ENCODE assay signal across 8 cellular contexts in the genomic region with DNA sequence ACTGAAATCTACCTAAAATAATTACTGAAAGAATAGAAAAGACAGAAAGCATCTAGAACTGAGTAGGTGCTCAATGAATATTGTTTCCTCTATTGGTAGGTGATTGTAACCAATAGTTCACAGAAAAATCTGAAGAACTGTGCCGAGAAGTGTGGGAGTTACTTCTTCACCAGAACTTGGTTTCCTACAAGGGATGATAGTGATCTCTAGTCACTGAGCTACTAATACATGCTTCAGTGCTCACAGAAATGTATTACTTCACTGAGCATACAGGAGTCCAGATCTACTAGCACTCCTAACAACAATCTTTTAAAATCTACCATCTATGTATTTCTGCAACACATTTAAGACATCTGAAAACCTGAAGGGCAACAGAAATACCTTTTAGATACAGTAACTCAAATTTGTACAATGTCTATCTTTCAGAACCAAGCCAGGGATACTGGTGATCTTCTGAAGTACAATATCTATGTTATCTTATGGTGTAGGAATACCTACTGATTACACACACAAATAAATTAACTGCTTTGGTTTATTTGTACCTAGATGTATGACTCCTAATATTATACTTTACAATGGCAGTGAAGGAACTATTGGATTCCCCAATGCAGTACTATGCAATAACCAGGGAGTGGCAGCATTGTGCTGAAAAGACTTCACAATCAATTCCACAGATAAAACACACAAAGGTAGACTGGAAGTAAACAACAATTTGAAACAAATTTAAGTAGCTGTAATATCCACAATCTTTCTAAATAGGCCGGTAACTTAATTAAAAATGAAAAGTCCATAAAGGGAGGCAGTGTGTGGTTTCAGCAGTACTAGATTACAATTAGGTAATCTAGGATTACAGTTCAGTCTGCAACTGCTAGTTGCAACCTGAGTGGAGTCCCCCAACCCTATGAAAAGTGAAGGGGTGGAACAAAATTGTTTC.
DNase-seq lines count a peak whose midpoint lies in the region; ATAC-seq and TF ChIP-seq lines count a peak whose summit lies in the region.

No MANE protein-coding gene starts in this region.

- CTCF ChIA-PET in mammary epithelial cell (lab: Charles Lee; ENCODE audit: low non-redundant PET) = interaction anchor here (0.7 kb wide), 1 partner anchor 161 kb away, joined by 4 read pairs; no protein-coding TSS in a partner anchor

- TF ChIP-seq POLR2A in Peyer's patch (IDR thresholded peaks at IDR 0.05) (no peak), testis (IDR thresholded peaks at IDR 0.05) (no peak)

- H2AFZ ChIP-seq in mammary epithelial cell (ENCODE audit: low read depth, low read length) = no peak overlapping the region

- H3K9ac ChIP-seq in mammary epithelial cell (ENCODE audit: insufficient read depth, low read length) = no peak overlapping the region

- in situ Hi-C loops in mammary epithelial cell (cut with MboI; ENCODE audit: low sequenced_read_pairs in 2 of 2) = loop anchor here (5.0 to 25.0 kb wide), 5 partner anchors 101 to 294 kb away; no protein-coding TSS in a partner anchor

- peaks cover 31% of the 10 kb centered on the region for H3K4me1 ChIP-seq in DOHH2 (ENCODE audit: control insufficient read depth, low read length)
- peaks cover 0 to 8% (median 0%) of the 10 kb centered on the region in 4 donors for H3K4me1 ChIP-seq in Peyer's patch
- no peaks in the 10 kb centered on the region for H3K4me1 ChIP-seq in mammary epithelial cell (ENCODE audit: insufficient read depth, low read length)
- peaks cover 11% of the 10 kb centered on the region for H3K4me1 ChIP-seq in testis

- H4K20me1 ChIP-seq in DOHH2 (ENCODE audit: control insufficient read depth, insufficient read depth, low read depth, low read length) (0 out of 2 replicates have a peak, but pooled peaks cover 8% of the 10 kb centered on the region), mammary epithelial cell (ENCODE audit: insufficient read depth, low read length) (no peaks in the 10 kb centered on the region)

- H3K4me2 ChIP-seq in DOHH2 (ENCODE audit: low read length) (peak overlapping the region; percentile 58), mammary epithelial cell (ENCODE audit: insufficient read depth, low read depth, low read length) (no peak overlapping the region)

- intact Hi-C loops in mammary epithelial cell (cut with micrococcal nuclease) (loop anchor here (1.0 kb wide), 3 partner anchors 110 to 288 kb away; no protein-coding TSS in a partner anchor), left colon (cut with DNase I, micrococcal nuclease) (loop anchor here in 1 of 2 donors (5.0 kb wide), 2 partner anchors 166 to 286 kb away; no protein-coding TSS in a partner anchor), testis (cut with DNase I; ENCODE audit: low total_unique reads) (loop anchor here (10.0 kb wide), 1 partner anchor 114 kb away; no protein-coding TSS in a partner anchor)

- no peaks in the 10 kb centered on the region for H3F3A ChIP-seq in DOHH2 (ENCODE audit: control insufficient read depth, insufficient read depth)

- H3K27ac ChIP-seq in DOHH2 (ENCODE audit: low read depth, low read length) = no peak overlapping the region
- no peak overlapping the region for H3K27ac ChIP-seq in Peyer's patch
- no peak overlapping the region for H3K27ac ChIP-seq in mammary epithelial cell (ENCODE audit: insufficient read depth, low read depth, low read length)
- no peak overlapping the region for H3K27ac ChIP-seq in testis

- dilution Hi-C loops in mammary epithelial cell (cut with HindIII; ENCODE audit: low sequenced_read_pairs) = no loop called here

- H3K27me3 ChIP-seq in DOHH2 (ENCODE audit: control insufficient read depth, low read length) (no peaks in the 10 kb centered on the region), Peyer's patch (no peaks in the 10 kb centered on the region), mammary epithelial cell (ENCODE audit: insufficient read depth, low read length) (no peaks in the 10 kb centered on the region), testis (no peaks in the 10 kb centered on the region)

- TF ChIP-seq CTCF in DOHH2 (IDR thresholded peaks at IDR 0.05; ENCODE audit: low read depth, low read length, poor library complexity, severe bottlenecking) (peak; percentile 94), Peyer's patch (IDR thresholded peaks at IDR 0.05) (peak; percentile 74 to 98 (median 96)), mammary epithelial cell (conservative IDR thresholded peaks at IDR 0.05 in 1 of 2, IDR thresholded peaks at IDR 0.05 in 1 of 2; ENCODE audit: extremely low read depth in 1 of 2, insufficient read depth in 1 of 2, low read depth in 1 of 2, low read length in 2 of 2) (peak; percentile 88 to 96), testis (IDR thresholded peaks at IDR 0.05) (peak; percentile 76 to 91 (median 91))

- H3K79me2 ChIP-seq in DOHH2 (ENCODE audit: control insufficient read depth, low read length) = peaks cover 13% of the 10 kb centered on the region
- no peaks in the 10 kb centered on the region for H3K79me2 ChIP-seq in mammary epithelial cell (ENCODE audit: insufficient read depth, low read length)

- BruUV-seq in mammary epithelial cell (replicated peaks; lab: Mats Ljungman, UMichigan) = no TSS peak

- H3K9me3 ChIP-seq in DOHH2 (ENCODE audit: control insufficient read depth, insufficient read depth, low read length) (no peaks in the 10 kb centered on the region), Peyer's patch (no peaks in the 10 kb centered on the region), mammary epithelial cell (replicated peaks; ENCODE audit: insufficient read depth, low read length) (no peaks in the 10 kb centered on the region), testis (no peaks in the 10 kb centered on the region)

- peak; percentile 83 for ATAC-seq in left colon

- H3K9me2 ChIP-seq in DOHH2 (replicated peaks; ENCODE audit: control insufficient read depth, low read length) = no peaks in the 10 kb centered on the region

- WGBS in mammary epithelial cell (ENCODE audit: low coverage, missing lambda C conversion rate) = 7% methylated on average over 2 of the region's 2 CpGs
- WGBS in testis, 2 donors = 52 to 53% methylated on average over 2 of the region's 2 CpGs

- peak; percentile 7 for DNase-seq in 8988T
- peak; percentile 41 for DNase-seq in Jurkat, Clone E6-1 (ENCODE audit: low read depth, low spot score)
- peak in 1 of 3 donors; percentile 77 for DNase-seq in Peyer's patch
- peak; percentile 27 for DNase-seq in mammary epithelial cell
- no peak for DNase-seq in left colon
- DNase-seq in testis = peak; percentile 44
- no peak for DNase-seq in NCI-H2107 treated with DMSO at 0.1 percent for 48 hours (lab: John Stamatoyannopoulos, UW; ENCODE audit: unreplicated experiment)

- H3K36me3 ChIP-seq in DOHH2 (ENCODE audit: control insufficient read depth, low read length) (no peaks in the 10 kb centered on the region), Peyer's patch (no peaks in the 10 kb centered on the region), mammary epithelial cell (ENCODE audit: insufficient read depth, low read length) (no peaks in the 10 kb centered on the region), testis (ENCODE audit: low read depth, missing control alignments) (no peaks in the 10 kb centered on the region)

- peak overlapping the region; percentile 29 for H3K4me3 ChIP-seq in DOHH2 (ENCODE audit: low read length)
- H3K4me3 ChIP-seq in Jurkat, Clone E6-1 (ENCODE audit: low read length) = no peak overlapping the region
- no peak overlapping the region for H3K4me3 ChIP-seq in Peyer's patch
- no peak overlapping the region for H3K4me3 ChIP-seq in mammary epithelial cell (replicated peaks in 1 of 3; ENCODE audit: insufficient read depth in 1 of 3, low read depth in 2 of 3, low read length in 3 of 3)
- no peak overlapping the region for H3K4me3 ChIP-seq in testis

Comparison
In these comparisons a context has a peak if more than half of its experiments do, and no peak if none do; other contexts are left out.
1. DNase-seq: peak in 8988T (single experiment), Jurkat, Clone E6-1 (single experiment), mammary epithelial cell (single experiment) and testis (single experiment); none in left colon (0 of 2) and NCI-H2107 treated with DMSO at 0.1 percent for 48 hours (single experiment).
2. Peak in every context shown above with its lines, with median percentiles within 50 percentile points of each other: CTCF ChIP-seq.